Comparison of ENCODE assay signal across 8 cellular contexts in the genomic region with DNA sequence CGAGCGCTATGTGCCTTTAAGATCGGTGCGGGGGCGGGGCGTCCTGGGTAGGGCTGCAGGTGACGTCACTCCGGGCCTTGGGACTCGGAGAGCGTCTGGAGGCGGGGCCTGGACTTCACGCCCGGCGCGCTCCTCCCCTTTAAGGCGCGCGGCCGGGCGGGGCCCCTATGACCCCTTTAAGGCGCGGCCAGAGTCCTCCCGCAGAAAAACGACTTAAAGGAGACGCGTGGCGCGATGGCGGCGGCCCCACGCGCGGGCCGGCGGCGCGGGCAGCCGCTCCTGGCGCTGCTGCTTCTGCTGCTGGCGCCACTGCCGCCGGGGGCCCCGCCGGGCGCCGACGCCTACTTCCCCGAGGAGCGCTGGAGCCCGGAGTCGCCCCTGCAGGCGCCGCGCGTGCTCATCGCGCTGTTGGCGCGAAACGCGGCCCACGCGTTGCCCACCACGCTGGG. TPM values are rescaled to one million over a fixed set of nuclear protein-coding genes. Genes with fewer than 3 reads are reported as not detected.
DNase-seq lines count a peak whose midpoint lies in the region; ATAC-seq and TF ChIP-seq lines count a peak whose summit lies in the region.

A gene (plus strand): TSS at position 170 of the 449 bp plus-strand sequence. CDS start 65 bp downstream, at position 235.

- H3K27ac ChIP-seq in CD4-positive, alpha-beta T cell (ENCODE audit: low read depth, low read length), result peak within 1 kb of the TSS; percentile 7

- H3K27me3 ChIP-seq in CD4-positive, alpha-beta T cell (ENCODE audit: control insufficient read depth, insufficient read depth, low read length), result no peaks in the 10 kb centered on the region

- intact Hi-C loops in CD4-positive, alpha-beta T cell (cut with DNase I, micrococcal nuclease), result loop anchor here (1.0 to 10.0 kb wide), 7 partner anchors 16 to 1852 kb away; a partner anchor contains a TSS

- TF ChIP-seq CTCF in CD4-positive, alpha-beta T cell (IDR thresholded peaks at IDR 0.05), result no peak

- peak within 1 kb of the TSS; percentile 87 for H3K4me3 Mint-ChIP-seq in CD4-positive, alpha-beta T cell
- H3K4me3 Mint-ChIP-seq in effector memory CD8-positive, alpha-beta T cell, result peak within 1 kb of the TSS; percentile 82 to 88
- peak within 1 kb of the TSS; percentile 88 for H3K4me3 Mint-ChIP-seq in memory B cell

- peaks cover 14% of the 10 kb centered on the region for H3K36me3 Mint-ChIP-seq in CD4-positive, alpha-beta T cell (ENCODE audit: low read depth)
- H3K36me3 Mint-ChIP-seq in effector memory CD8-positive, alpha-beta T cell (ENCODE audit: insufficient read depth), result peaks cover 19% of the 10 kb centered on the region
- peaks cover 17% of the 10 kb centered on the region for H3K36me3 Mint-ChIP-seq in memory B cell

- peak within 1 kb of the TSS; percentile 67 for H3K27ac Mint-ChIP-seq in CD4-positive, alpha-beta T cell
- H3K27ac Mint-ChIP-seq in effector memory CD8-positive, alpha-beta T cell, result peak within 1 kb of the TSS in 1 of 2 donors; percentile 87
- H3K27ac Mint-ChIP-seq in memory B cell, result peak within 1 kb of the TSS; percentile 84

- H3K9me3 Mint-ChIP-seq in CD4-positive, alpha-beta T cell, result no peaks in the 10 kb centered on the region
- no peaks in the 10 kb centered on the region for H3K9me3 Mint-ChIP-seq in effector memory CD8-positive, alpha-beta T cell
- no peaks in the 10 kb centered on the region for H3K9me3 Mint-ChIP-seq in memory B cell

- H3K27me3 Mint-ChIP-seq in CD4-positive, alpha-beta T cell, result no peaks in the 10 kb centered on the region
- H3K27me3 Mint-ChIP-seq in effector memory CD8-positive, alpha-beta T cell, result no peaks in the 10 kb centered on the region
- H3K27me3 Mint-ChIP-seq in memory B cell, result no peaks in the 10 kb centered on the region

- H3K9me3 ChIP-seq in CD4-positive, alpha-beta T cell (ENCODE audit: control insufficient read depth, low read length), result no peaks in the 10 kb centered on the region

- CTCF ChIA-PET in CD4-positive, alpha-beta T cell (lab: Charles Lee), result interaction anchor here (0.7 to 2.5 kb wide), 2 partner anchors 18 to 773 kb away, joined by 4 to 8 read pairs; no protein-coding TSS in a partner anchor

- POLR2A ChIA-PET in CD4-positive, alpha-beta T cell (lab: Charles Lee), result no interaction called here

- DNase-seq in CD4-positive, alpha-beta T cell, result peak; percentile 94 to 99 (median 97)
- DNase-seq in HUDEP-2 (lab: John Stamatoyannopoulos, UW; ENCODE audit: unreplicated experiment in 76 of 76), result peak in 74 of 76 experiments; percentile 63 to 100 (median 99)
- peak; percentile 98 for DNase-seq in NOMO-1 treated with dmso at 0.1 percent for 144 hours (lab: John Stamatoyannopoulos, UW; ENCODE audit: unreplicated experiment)
- peak; percentile 96 to 98 for DNase-seq in activated CD8-positive, alpha-beta memory T cell treated with anti-CD3 and anti-CD28 coated beads for 4 hours (ENCODE audit: low read depth in 2 of 2)
- DNase-seq in effector memory CD8-positive, alpha-beta T cell, result peak; percentile 97 to 99 (median 97)
- DNase-seq in memory B cell (ENCODE audit: low spot score in 2 of 2), result peak; percentile 92 to 96
- peak; percentile 98 for DNase-seq in stimulated activated CD8-positive, alpha-beta memory T cell treated with anti-CD3 and anti-CD28 coated beads, Interleukin-12 subunit alpha, Interleukin-12 subunit beta, amount 100 ng/mL, for 1 hour (ENCODE audit: low read depth)

- peaks cover 21% of the 10 kb centered on the region for H3K4me1 Mint-ChIP-seq in CD4-positive, alpha-beta T cell (ENCODE audit: low read depth)
- H3K4me1 Mint-ChIP-seq in effector memory CD8-positive, alpha-beta T cell (ENCODE audit: low read depth in 2 of 2), result peaks cover 14 to 16% of the 10 kb centered on the region in 2 donors
- H3K4me1 Mint-ChIP-seq in memory B cell, result peaks cover 8% of the 10 kb centered on the region

- ATAC-seq in CD4-positive, alpha-beta T cell (ENCODE audit: poor library complexity), result peak; percentile 98
- ATAC-seq in GM21360 (IDR thresholded peaks at IDR 0.05; ENCODE audit: unreplicated experiment) (peak; percentile 86), memory B cell (ENCODE audit: low read depth) (peak; percentile 94)
- ATAC-seq in effector memory CD8-positive, alpha-beta T cell (replicated peaks), result peak; percentile 98

RNA-seq across cellular contexts. Expression of the gene that starts here (rescaled TPM):
- total RNA-seq in CD4-positive, alpha-beta T cell, result 10 to 100 TPM; 30.3 to 30.6 TPM

Comparison
In these comparisons a context has a peak if more than half of its experiments do, and no peak if none do; other contexts are left out.
1. Peak in every context shown above with its lines: DNase-seq, ATAC-seq and H3K27ac ChIP-seq.